27 cellular contexts compared by ENCODE assay signal in the genomic region with DNA sequence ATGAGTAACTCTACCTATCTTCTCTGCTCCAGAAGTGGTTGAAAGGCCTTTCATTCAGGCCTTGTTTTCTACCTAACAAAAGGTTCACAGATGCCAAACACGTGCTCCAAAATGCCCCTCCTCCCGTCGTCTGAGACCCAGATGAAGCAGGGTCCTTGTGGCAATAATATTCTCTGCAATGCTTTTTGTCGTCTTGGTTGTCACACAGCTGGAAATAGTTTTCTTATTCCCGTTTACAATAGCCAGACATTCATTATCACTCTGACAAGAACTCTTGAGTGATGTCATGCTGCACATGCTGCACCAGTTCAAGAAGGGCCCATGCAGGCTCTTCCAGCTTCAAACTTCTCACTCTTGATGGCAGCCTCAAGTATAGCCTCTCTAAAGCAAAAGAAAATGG. TPM values are rescaled to one million over a fixed set of nuclear protein-coding genes. Genes with fewer than 3 reads are reported as not detected.
DNase-seq lines count a peak whose midpoint lies in the region; ATAC-seq and TF ChIP-seq lines count a peak whose summit lies in the region.
"Had no signal": no experiment of that assay in that cellular context is flagged by ENCODE, and none has a peak within 500 bp of the region (broad histone marks: within the 10 kb centered on the region; RNA-seq: fewer than 3 reads in every experiment).

No MANE protein-coding gene starts in this region.

- no peaks in the 10 kb centered on the region for H3K36me3 ChIP-seq in left ventricle myocardium inferior
- H3K36me3 ChIP-seq: BE2C, prostate gland had no signal

- H3K27ac ChIP-seq in left ventricle myocardium inferior (replicated peaks) (no peak overlapping the region), caudate nucleus (ENCODE audit: low read depth, low read length) (peak overlapping the region; percentile 73), temporal lobe (ENCODE audit: low read depth, low read length) (peak overlapping the region; percentile 88)
- H3K27ac ChIP-seq: A549, ascending aorta, prostate gland, RWPE1, tibial artery had no signal

- H3K4me1 Mint-ChIP-seq in activated T-cell treated with anti-CD3 and anti-CD28 coated beads, Interleukin-2, amount 50 U/mL, for 24 hours (ENCODE audit: low read depth), result no peaks in the 10 kb centered on the region
- H3K4me1 Mint-ChIP-seq: CD8-positive, alpha-beta memory T cell had no signal

- H3K27me3 Mint-ChIP-seq in activated T-cell treated with anti-CD3 and anti-CD28 coated beads, Interleukin-2, amount 50 U/mL, for 24 hours, result peaks cover 20% of the 10 kb centered on the region

- intact Hi-C loops in Right ventricle myocardium inferior (cut with DNase I), result no loop called here
- intact Hi-C loops in left ventricle myocardium inferior (cut with micrococcal nuclease), result no loop called here

- no peaks in the 10 kb centered on the region for H3K9me3 Mint-ChIP-seq in activated T-cell treated with anti-CD3 and anti-CD28 coated beads, Interleukin-2, amount 50 U/mL, for 24 hours

- H3K4me1 ChIP-seq in left ventricle myocardium inferior, result no peaks in the 10 kb centered on the region
- H3K4me1 ChIP-seq: prostate gland had no signal

- TF ChIP-seq CTCF in left ventricle myocardium inferior (IDR thresholded peaks at IDR 0.05; ENCODE audit: borderline replicate concordance), result no peak

- no peaks in the 10 kb centered on the region for H3K36me3 Mint-ChIP-seq in activated T-cell treated with anti-CD3 and anti-CD28 coated beads, Interleukin-2, amount 50 U/mL, for 24 hours (ENCODE audit: low read depth)
- H3K36me3 Mint-ChIP-seq: activated naive CD8-positive, alpha-beta T cell; CD8-positive, alpha-beta memory T cell had no signal

- DNase-seq in Right ventricle myocardium inferior (ENCODE audit: missing footprints) (no peak), left ventricle myocardium inferior (no peak), caudate nucleus (lab: John Stamatoyannopoulos, UW) (peak in 3 of 61 donors; percentile 8 to 20 (median 16)), medulla oblongata (ENCODE audit: extremely low spot score) (peak; percentile 53)
- DNase-seq in activated T-cell treated with anti-CD3 and anti-CD28 coated beads, Interleukin-2, amount 50 U/mL, for 24 hours, result no peak
- DNase-seq in stimulated activated CD4-positive, alpha-beta T cell treated with anti-CD3 and anti-CD28 coated beads, Interleukin-15, amount 100 ng/mL, for 24 hours, result no peak
- DNase-seq: activated CD8-positive, alpha-beta T cell treated with anti-CD3 and anti-CD28 coated beads, Interleukin-2, amount 10 ng/mL, durations not matched to agents 7 days and 5 days; activated effector memory CD4-positive, alpha-beta T cell treated with Interleukin-2 at 50 U/mL for 16 hours; BE2C; CD8-positive, alpha-beta memory T cell; central memory CD4-positive, alpha-beta T cell; kidney; NCI-H2029 treated with DMSO at 0.1 percent for 48 hours; NCI-H345; NCI-H774; stimulated activated naive CD8-positive, alpha-beta T cell treated with anti-CD3 and anti-CD28 coated beads, Interleukin-15, Interleukin-2, amounts not matched to agents 100 U/mL and 50 U/mL, for 24 hours; T-helper 2 cell; tibial artery had no signal

- H3K27me3 ChIP-seq in left ventricle myocardium inferior (ENCODE audit: low read depth), result peaks cover 37% of the 10 kb centered on the region
- H3K27me3 ChIP-seq: ascending aorta, BE2C, tibial artery had no signal

- no peak overlapping the region for H3K27ac Mint-ChIP-seq in activated T-cell treated with anti-CD3 and anti-CD28 coated beads, Interleukin-2, amount 50 U/mL, for 24 hours
- H3K27ac Mint-ChIP-seq: activated CD8-positive, alpha-beta T cell treated with anti-CD3 and anti-CD28 coated beads, Interleukin-2, amount 10 ng/mL, durations not matched to agents 7 days and 5 days; activated naive CD8-positive, alpha-beta T cell; CD8-positive, alpha-beta memory T cell had no signal

- ATAC-seq in Right ventricle myocardium inferior, result peak; percentile 34
- no peak for ATAC-seq in HG03039 (IDR thresholded peaks at IDR 0.05; ENCODE audit: unreplicated experiment)
- ATAC-seq: A549; activated CD8-positive, alpha-beta T cell treated with anti-CD3 and anti-CD28 coated beads, Interleukin-2, amount 10 ng/mL, durations not matched to agents 7 days and 5 days; stimulated activated naive CD8-positive, alpha-beta T cell treated with anti-CD3 and anti-CD28 coated beads, Interleukin-15, Interleukin-2, amounts not matched to agents 100 U/mL and 50 U/mL, for 24 hours had no signal

- no peak overlapping the region for H3K4me3 ChIP-seq in left ventricle myocardium inferior
- H3K4me3 ChIP-seq: A549, ascending aorta, prostate gland, tibial artery had no signal

- no peaks in the 10 kb centered on the region for H3K9me3 ChIP-seq in left ventricle myocardium inferior (replicated peaks)
- H3K9me3 ChIP-seq: A549, ascending aorta, BE2C, prostate gland, tibial artery had no signal

- no peak overlapping the region for H3K4me3 Mint-ChIP-seq in activated T-cell treated with anti-CD3 and anti-CD28 coated beads, Interleukin-2, amount 50 U/mL, for 24 hours
- H3K4me3 Mint-ChIP-seq: activated CD8-positive, alpha-beta T cell treated with anti-CD3 and anti-CD28 coated beads, Interleukin-2, amount 10 ng/mL, durations not matched to agents 7 days and 5 days; activated naive CD8-positive, alpha-beta T cell; CD8-positive, alpha-beta memory T cell had no signal

RNA-seq across cellular contexts. Expression of gene LPAR1, which starts 7.8 kb away (rescaled TPM):
- 13.8 TPM for total RNA-seq in Right ventricle myocardium inferior
- 12.4 TPM for total RNA-seq in left ventricle myocardium inferior
- 13.0 TPM for total RNA-seq in temporal lobe
- total RNA-seq: activated CD8-positive, alpha-beta T cell treated with anti-CD3 and anti-CD28 coated beads, Interleukin-2, amount 10 ng/mL, durations not matched to agents 7 days and 5 days; CD8-positive, alpha-beta memory T cell; dermis microvascular lymphatic vessel endothelial cell; lung microvascular endothelial cell had no signal
